1 cellular context compared by ENCODE assay signal in genomic region chr20:5183731-5184474, GRCh38.
A peak's percentile ranks its signal among the peaks of the same experiment; 100 is the strongest.
TF ChIP-seq lines count a peak whose summit lies in the region.

No MANE protein-coding gene starts in this region.

TF ChIP-seq in HepG2, 621 proteins besides CTCF, POLR2A, EP300 and RAD21:
- TF ChIP-seq SOX6 (IDR thresholded peaks at IDR 0.05) (peak; percentile 57; the same call in 1 of the 2 replicates), SOX6 (CRISPR knock-in tag; IDR thresholded peaks at IDR 0.05) (no peak), ZNF282 (IDR thresholded peaks at IDR 0.05; ENCODE audit: partially characterized antibody) (peak; percentile 29), HNF1B (CRISPR knock-in tag; IDR thresholded peaks at IDR 0.05) (no peak)
